In the genomic region with DNA sequence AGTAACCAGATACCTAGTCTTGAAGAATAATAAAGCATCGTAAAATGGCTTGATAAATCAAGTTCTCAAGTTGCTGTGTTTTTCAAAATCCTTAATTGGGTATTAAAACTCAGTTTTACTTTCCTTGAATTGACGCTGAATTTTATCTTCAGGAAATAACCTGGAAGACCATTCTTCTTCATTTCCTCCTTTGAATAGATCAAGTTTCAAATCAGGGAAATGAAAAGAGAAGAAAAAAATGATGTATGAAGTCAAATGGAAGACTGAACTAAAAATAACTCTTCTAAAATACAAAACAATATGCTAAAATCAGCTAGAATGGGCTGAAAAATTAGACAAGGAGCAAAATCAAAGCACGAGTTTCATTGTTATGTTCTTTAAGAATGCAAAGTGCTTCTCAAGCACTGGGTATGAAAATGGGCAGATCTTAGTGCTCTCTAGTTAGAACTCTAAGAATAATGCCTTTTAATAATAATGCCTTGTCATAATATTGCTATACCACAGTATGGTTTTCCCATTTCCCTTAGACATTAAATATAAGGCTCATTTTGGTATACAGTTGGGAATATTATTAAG, we compare ENCODE assay signal across 26 cellular contexts. TPM values are rescaled to one million over a fixed set of nuclear protein-coding genes. Genes with fewer than 3 reads are reported as not detected.
DNase-seq lines count a peak whose midpoint lies in the region; ATAC-seq, FAIRE-seq and TF ChIP-seq lines count a peak whose summit lies in the region.
"Had no signal": no experiment of that assay in that cellular context is flagged by ENCODE, and none has a peak within 500 bp of the region (broad histone marks: within the 10 kb centered on the region; RNA-seq: fewer than 3 reads in every experiment).

No MANE protein-coding gene starts in this region.

- DNase-seq in DMS79 treated with DMSO at 0.1 percent for 48 hours (lab: John Stamatoyannopoulos, UW) (peak; percentile 18), DMS79 (lab: John Stamatoyannopoulos, UW) (no peak), GM23338 (ENCODE audit: low spot score) (no peak), H1 (ENCODE audit: low read depth in 1 of 2, low spot score in 2 of 2) (no peak), gastrocnemius medialis (no peak), GM12891 (ENCODE audit: insufficient read length, low spot score) (no peak), glomerular visceral epithelial cell (ENCODE audit: extremely low spot score) (no peak)
- no peak for DNase-seq in activated CD8-positive, alpha-beta T cell treated with anti-CD3 and anti-CD28 coated beads, Interleukin-2, amount 10 ng/mL, durations not matched to agents 7 days and 5 days
- DNase-seq: Calu3; DMS153; GM23248; NCI-H1092 treated with DMSO at 0.1 percent for 48 hours; NCI-H1436; NCI-H187 treated with DMSO at 0.1 percent for 48 hours; NCI-H446; NCI-H524 treated with DMSO at 0.1 percent for 48 hours; NCI-H82; NK-92 treated with Interleukin-12 subunit alpha and Interleukin-12 subunit beta, amount 100 ng/mL, for 24 hours; PC-9; RPMI8226; SHP77 treated with DMSO at 0.1 percent for 48 hours had no signal

- no peak overlapping the region for H3K4ac ChIP-seq in H1 (replicated peaks; ENCODE audit: insufficient read length, low read depth, low read length)

- no peaks in the 10 kb centered on the region for H3K79me2 ChIP-seq in GM23338 (replicated peaks; ENCODE audit: insufficient read depth)
- no peaks in the 10 kb centered on the region for H3K79me2 ChIP-seq in H1 (ENCODE audit: control insufficient read depth in 1 of 2, insufficient read depth in 2 of 2, low read length in 2 of 2)

- TF ChIP-seq RAD21 in H1 (IDR thresholded peaks at IDR 0.05 in 1 of 2, conservative IDR thresholded peaks at IDR 0.05 in 1 of 2; ENCODE audit: low read depth in 2 of 2, low read length in 2 of 2): no peak

- no peaks in the 10 kb centered on the region for H3K23me2 ChIP-seq in H1 (ENCODE audit: low read depth, low read length)

- CTCF ChIA-PET in H1 (lab: Charles Lee; ENCODE audit: partially characterized antibody): interaction anchor here (0.6 kb wide), 1 partner anchor 407 kb away, joined by 3 read pairs; no protein-coding TSS in a partner anchor
- CTCF ChIA-PET in activated CD8-positive, alpha-beta T cell treated with anti-CD3 and anti-CD28 coated beads, Interleukin-2, amount 10 ng/mL, durations not matched to agents 7 days and 5 days (lab: Charles Lee): interaction anchor here (0.6 kb wide), 1 partner anchor 19 kb away, joined by 3 read pairs; no protein-coding TSS in a partner anchor

- no peak overlapping the region for H4K5ac ChIP-seq in H1 (ENCODE audit: insufficient read length, low read depth, low read length)

- H3K4me2 ChIP-seq in GM23338: 0 out of 2 replicates have a peak overlapping the region, but pooled peaks have one; percentile 10
- H3K4me2 ChIP-seq in H1 (ENCODE audit: insufficient read depth in 1 of 2, low read depth in 2 of 2, low read length in 2 of 2): no peak overlapping the region
- H3K4me2 ChIP-seq: PC-9 had no signal

- H3K27ac Mint-ChIP-seq in GM23338: no peak overlapping the region
- H3K27ac Mint-ChIP-seq in activated CD8-positive, alpha-beta T cell treated with anti-CD3 and anti-CD28 coated beads, Interleukin-2, amount 10 ng/mL, durations not matched to agents 7 days and 5 days: no peak overlapping the region

- H3K27me3 ChIP-seq in GM23338 (ENCODE audit: insufficient read depth) (peaks cover 32% of the 10 kb centered on the region), H1 (replicated peaks in 1 of 4; ENCODE audit: control insufficient read depth in 3 of 4, extremely low read depth in 1 of 4, insufficient read depth in 3 of 4, low read length in 3 of 4) (peaks cover 0 to 9% (median 5%) of the 10 kb centered on the region in 4 experiments; a peak in 5 of 7 replicates), gastrocnemius medialis (no peaks in the 10 kb centered on the region)

- TF ChIP-seq POLR2A in H1 (IDR thresholded peaks at IDR 0.05; ENCODE audit: control extremely low read depth in 1 of 2, low read depth in 2 of 2, low read length in 2 of 2) (no peak), gastrocnemius medialis (IDR thresholded peaks at IDR 0.05) (no peak), GM12891 (IDR thresholded peaks at IDR 0.05; ENCODE audit: low read depth, low read length) (no peak)

- no peak overlapping the region for H4K91ac ChIP-seq in H1 (replicated peaks; ENCODE audit: insufficient read length, low read length)

- peaks cover 3% of the 10 kb centered on the region for H3K27me3 Mint-ChIP-seq in GM23338 (ENCODE audit: insufficient read depth, low read depth, poor library complexity)
- H3K27me3 Mint-ChIP-seq in activated CD8-positive, alpha-beta T cell treated with anti-CD3 and anti-CD28 coated beads, Interleukin-2, amount 10 ng/mL, durations not matched to agents 7 days and 5 days (ENCODE audit: low read depth): no peaks in the 10 kb centered on the region

- no peak overlapping the region for H2BK120ac ChIP-seq in H1 (replicated peaks; ENCODE audit: low read depth, low read length)

- peaks cover 20% of the 10 kb centered on the region for H3K4me1 ChIP-seq in GM23338 (ENCODE audit: insufficient read depth)
- H3K4me1 ChIP-seq in H1 (replicated peaks in 1 of 4; ENCODE audit: control insufficient read depth in 3 of 4, insufficient read depth in 4 of 4, low read length in 3 of 4): no peaks in the 10 kb centered on the region
- no peaks in the 10 kb centered on the region for H3K4me1 ChIP-seq in gastrocnemius medialis
- H3K4me1 ChIP-seq: HAP-1 had no signal

- H3K27ac ChIP-seq in GM23338 (ENCODE audit: low read depth) (no peak overlapping the region), H1 (ENCODE audit: low read depth, low read length) (no peak overlapping the region), gastrocnemius medialis (peak overlapping the region; percentile 21 to 65 (median 46))
- H3K27ac ChIP-seq: 22Rv1, GM23248, HL-60, PC-9 had no signal

- H3K18ac ChIP-seq in H1 (ENCODE audit: extremely low read depth, low read length): no peak overlapping the region

- H2AFZ ChIP-seq in GM23338 (no peak overlapping the region), H1 (ENCODE audit: low read length) (no peak overlapping the region)
- H2AFZ ChIP-seq: PC-9 had no signal

- intact Hi-C loops in gastrocnemius medialis (cut with DNase I; ENCODE audit: low total_unique reads): no loop called here

- H2BK15ac ChIP-seq in H1 (ENCODE audit: low read length): no peak overlapping the region

- FAIRE-seq in H1 (lab: Jason Lieb, UNC) (peak; percentile 36), GM12891 (lab: Jason Lieb, UNC) (no peak)

- H3K9ac ChIP-seq in H1 (replicated peaks in 1 of 4; ENCODE audit: extremely low read depth in 1 of 4, low read depth in 3 of 4, low read length in 3 of 4): no peak overlapping the region
- H3K9ac ChIP-seq: GM23248 had no signal

- H3K9me3 Mint-ChIP-seq in GM23338: no peaks in the 10 kb centered on the region
- no peaks in the 10 kb centered on the region for H3K9me3 Mint-ChIP-seq in activated CD8-positive, alpha-beta T cell treated with anti-CD3 and anti-CD28 coated beads, Interleukin-2, amount 10 ng/mL, durations not matched to agents 7 days and 5 days (ENCODE audit: insufficient read depth)

- H3K79me1 ChIP-seq in H1 (ENCODE audit: low read depth, low read length): no peaks in the 10 kb centered on the region

- no peak overlapping the region for H3K23ac ChIP-seq in H1 (ENCODE audit: insufficient read length)

- no peak for TF ChIP-seq EP300 in H1 (IDR thresholded peaks at IDR 0.05; ENCODE audit: borderline replicate concordance in 1 of 2, low read depth in 2 of 2, low read length in 2 of 2)

- H4K8ac ChIP-seq in H1 (ENCODE audit: extremely low read depth, insufficient read depth, low read length): no peak overlapping the region

- no peak overlapping the region for H2BK12ac ChIP-seq in H1 (ENCODE audit: low read depth, low read length)

- no peak overlapping the region for H2BK20ac ChIP-seq in H1 (ENCODE audit: low read length)

- H3K56ac ChIP-seq in H1 (replicated peaks; ENCODE audit: insufficient read length, low read depth, low read length): no peak overlapping the region

- no peak overlapping the region for H2BK5ac ChIP-seq in H1 (ENCODE audit: low read depth, low read length)

- in situ Hi-C loops in gastrocnemius medialis (cut with MboI; ENCODE audit: low sequenced_read_pairs in 4 of 4): no loop called here

- TF ChIP-seq CTCF in GM23338 (conservative IDR thresholded peaks at IDR 0.05; ENCODE audit: low read depth in 2 of 2) (no peak), H1 (IDR thresholded peaks at IDR 0.05; ENCODE audit: control extremely low read depth in 1 of 3, insufficient read depth in 1 of 3, low read depth in 1 of 3, low read length in 3 of 3) (no peak), gastrocnemius medialis (IDR thresholded peaks at IDR 0.05 in 4 of 5, conservative IDR thresholded peaks at IDR 0.05 in 1 of 5) (no peak)

- ATAC-seq in GM23338 (no peak), gastrocnemius medialis (no peak)
- no peak for ATAC-seq in activated CD8-positive, alpha-beta T cell treated with anti-CD3 and anti-CD28 coated beads, Interleukin-2, amount 10 ng/mL, durations not matched to agents 7 days and 5 days

- H3K4me1 Mint-ChIP-seq in GM23338: peaks cover 19% of the 10 kb centered on the region; the same call in 2 of the 3 replicates
- no peaks in the 10 kb centered on the region for H3K4me1 Mint-ChIP-seq in activated CD8-positive, alpha-beta T cell treated with anti-CD3 and anti-CD28 coated beads, Interleukin-2, amount 10 ng/mL, durations not matched to agents 7 days and 5 days (ENCODE audit: low read depth)

- no peak overlapping the region for H3K4me3 Mint-ChIP-seq in GM23338
- H3K4me3 Mint-ChIP-seq in activated CD8-positive, alpha-beta T cell treated with anti-CD3 and anti-CD28 coated beads, Interleukin-2, amount 10 ng/mL, durations not matched to agents 7 days and 5 days: no peak overlapping the region

- POLR2A ChIA-PET in H1 (lab: Charles Lee; ENCODE audit: partially characterized antibody): no interaction called here
- POLR2A ChIA-PET in activated CD8-positive, alpha-beta T cell treated with anti-CD3 and anti-CD28 coated beads, Interleukin-2, amount 10 ng/mL, durations not matched to agents 7 days and 5 days (lab: Charles Lee): no interaction called here

- H3K9me2 ChIP-seq in GM23338 (ENCODE audit: insufficient read depth): no peaks in the 10 kb centered on the region

- WGBS in H1 (ENCODE audit: extremely low coverage in 1 of 2, insufficient coverage in 1 of 2, insufficient read length in 1 of 2, insufficient replicate concordance in 2 of 2, low coverage in 1 of 2, low lambda C conversion rate in 2 of 2, missing lambda C conversion rate in 1 of 2), 2 experiments: 80% methylated on average over 3 of the region's 3 CpGs; no CpG with 5 or more reads in 1 of the 2 experiments

- H2AK5ac ChIP-seq in H1 (ENCODE audit: low read depth, low read length): no peak overlapping the region

- no peak overlapping the region for H3K14ac ChIP-seq in H1 (ENCODE audit: insufficient read length)

- H3K36me3 ChIP-seq in GM23338 (ENCODE audit: insufficient read depth): no peaks in the 10 kb centered on the region
- no peaks in the 10 kb centered on the region for H3K36me3 ChIP-seq in H1 (ENCODE audit: control insufficient read depth in 2 of 4, insufficient read depth in 4 of 4, low read length in 3 of 4)
- H3K36me3 ChIP-seq in gastrocnemius medialis: no peaks in the 10 kb centered on the region
- H3K36me3 ChIP-seq: HAP-1 had no signal

- H3K36me3 Mint-ChIP-seq in GM23338 (ENCODE audit: low read depth): no peaks in the 10 kb centered on the region
- no peaks in the 10 kb centered on the region for H3K36me3 Mint-ChIP-seq in activated CD8-positive, alpha-beta T cell treated with anti-CD3 and anti-CD28 coated beads, Interleukin-2, amount 10 ng/mL, durations not matched to agents 7 days and 5 days (ENCODE audit: low read depth)

- no peak overlapping the region for H3K4me3 ChIP-seq in GM23338
- H3K4me3 ChIP-seq in H1 (ENCODE audit: extremely low read depth in 1 of 4, insufficient read depth in 2 of 4, low read depth in 3 of 4, low read length in 4 of 4): no peak overlapping the region
- no peak overlapping the region for H3K4me3 ChIP-seq in gastrocnemius medialis
- H3K4me3 ChIP-seq: GM23248, HAP-1, PC-9 had no signal

- H3K9me3 ChIP-seq in H1 (ENCODE audit: insufficient read depth in 2 of 2, low read depth in 1 of 2, low read length in 1 of 2): no peaks in the 10 kb centered on the region
- no peaks in the 10 kb centered on the region for H3K9me3 ChIP-seq in gastrocnemius medialis

- no peaks in the 10 kb centered on the region for H3F3A ChIP-seq in GM23338 (replicated peaks; ENCODE audit: low read depth)

- H4K20me1 ChIP-seq in GM23338 (replicated peaks; ENCODE audit: insufficient read depth) (no peaks in the 10 kb centered on the region), H1 (replicated peaks in 1 of 2; ENCODE audit: control insufficient read depth in 1 of 2, insufficient read depth in 2 of 2, low read length in 2 of 2) (no peaks in the 10 kb centered on the region)

RNA-seq across cellular contexts. Expression of gene CLEC14A, which starts 54.6 kb away (rescaled TPM):
- not detected in 2 replicates for total RNA-seq in GM23338 (2014; rRNA removed; shearing (Covaris generic))
- polyA plus RNA-seq in GM23338 (2016; fragmentation: Nextera tagmentation; extraction: Ambion mirVana) (not detected in 2 replicates), H1 (2011; rRNA removed) (0.09 and 0.17 TPM in 2 replicates)
- 0.13 TPM in 2 replicates for total RNA-seq in H1 (2021; fragmentation: NEBNext Ultra II Directional; extraction: Animal tissue kit (Norgen Biotek cat#: 25700))
- polyA plus RNA-seq in H1 (2011; cell fraction: cytosol; rRNA removed): 0.16 TPM
- polyA plus RNA-seq in H1 (2011; cell fraction: nucleus; rRNA removed): 0.11 TPM
- polyA plus RNA-seq in H1 (2012, experiment 1 of 2): 0.15 to 0.17 TPM in 2 of 4 replicates, not detected in the others
- polyA plus RNA-seq in H1 (2012, experiment 2 of 2): 0.10 TPM
- 0.06 TPM for polyA plus RNA-seq in H1 (2013, experiment 1 of 2)
- polyA plus RNA-seq in H1 (2013, experiment 2 of 2): 0.04 TPM
- not detected in 2 replicates for polyA minus RNA-seq in H1 (2011; rRNA and poly(A)+ RNA removed)
- polyA minus RNA-seq in H1 (2011; cell fraction: cytosol; rRNA and poly(A)+ RNA removed): not detected
- polyA minus RNA-seq in H1 (2011; cell fraction: nucleus; rRNA and poly(A)+ RNA removed): not detected
- 10 to 100 TPM; 21.2 to 68.6 (median 29.1) TPM for total RNA-seq in gastrocnemius medialis
- total RNA-seq in activated CD8-positive, alpha-beta T cell treated with anti-CD3 and anti-CD28 coated beads, Interleukin-2, amount 10 ng/mL, durations not matched to agents 7 days and 5 days: not detected
- polyA plus RNA-seq in GM12891 (2012; ENCODE audit: low read depth, missing spikeins): not detected
- total RNA-seq: Calu3, Daoy, G401, GM23248 had no signal

Comparison
In these comparisons a context has a peak if more than half of its experiments do, and no peak if none do; other contexts are left out.
1. H3K27ac ChIP-seq: peak in gastrocnemius medialis (4 of 4); none in GM23338 (single experiment) and H1 (single experiment).
2. RNA of gene CLEC14A, which starts 54.6 kb away (total RNA-seq): 21.2 to 68.6 TPM in gastrocnemius medialis; 0.13 TPM in H1, not detected in GM23338 and not detected in activated CD8-positive, alpha-beta T cell treated with anti-CD3 and anti-CD28 coated beads, Interleukin-2, amount 10 ng/mL, durations not matched to agents 7 days and 5 days; every median in the first group is over 10 times any median in the second.